ENCODE assay signal across 1 cellular context in genomic region chrX:19869195-19869594, GRCh38.
A peak's percentile ranks its signal among the peaks of the same experiment; 100 is the strongest.
TF ChIP-seq lines count a peak whose summit lies in the region.

No MANE protein-coding gene starts in this region.

TF ChIP-seq in GM12878, 131 proteins besides CTCF, POLR2A, EP300 and RAD21:
- TF ChIP-seq ZNF384 (IDR thresholded peaks at IDR 0.05; ENCODE audit: borderline replicate concordance, low read depth, low read length) = no peak
- 0 out of 4 replicates have a peak, but pooled peaks of 1 of the 2 experiments have one; percentile 23 for TF ChIP-seq ETV6 (conservative IDR thresholded peaks at IDR 0.05 in 1 of 2, IDR thresholded peaks at IDR 0.05 in 1 of 2; ENCODE audit: borderline replicate concordance in 1 of 2, low read depth in 1 of 2)
- 0 out of 2 replicates have a peak, but pooled peaks have one; percentile 38 for TF ChIP-seq ZNF687 (IDR thresholded peaks at IDR 0.05)
- no peak for TF ChIP-seq SUPT20H (IDR thresholded peaks at IDR 0.05; ENCODE audit: borderline replicate concordance, control insufficient read depth, low read depth, low read length)
- no peak for TF ChIP-seq NKRF (conservative IDR thresholded peaks at IDR 0.05)
- no peak for TF ChIP-seq ATF2 (IDR thresholded peaks at IDR 0.05; ENCODE audit: low read length)
- no peak for TF ChIP-seq EGR1 (IDR thresholded peaks at IDR 0.05; ENCODE audit: borderline replicate concordance in 1 of 2, low read depth in 2 of 2, low read length in 2 of 2)
- no peak for TF ChIP-seq ZBTB4 (CRISPR knock-in tag; IDR thresholded peaks at IDR 0.05)
- TF ChIP-seq KDM1A (IDR thresholded peaks at IDR 0.05; ENCODE audit: borderline replicate concordance) = no peak
- TF ChIP-seq YY1 (IDR thresholded peaks at IDR 0.05; ENCODE audit: low read depth, low read length) = no peak
- no peak for TF ChIP-seq ZNF622 (IDR thresholded peaks at IDR 0.05)
- no peak for TF ChIP-seq IKZF1 (conservative IDR thresholded peaks at IDR 0.05)
- no peak for TF ChIP-seq ASH2L (IDR thresholded peaks at IDR 0.05; ENCODE audit: borderline replicate concordance, low read depth)
